In the genomic region with DNA sequence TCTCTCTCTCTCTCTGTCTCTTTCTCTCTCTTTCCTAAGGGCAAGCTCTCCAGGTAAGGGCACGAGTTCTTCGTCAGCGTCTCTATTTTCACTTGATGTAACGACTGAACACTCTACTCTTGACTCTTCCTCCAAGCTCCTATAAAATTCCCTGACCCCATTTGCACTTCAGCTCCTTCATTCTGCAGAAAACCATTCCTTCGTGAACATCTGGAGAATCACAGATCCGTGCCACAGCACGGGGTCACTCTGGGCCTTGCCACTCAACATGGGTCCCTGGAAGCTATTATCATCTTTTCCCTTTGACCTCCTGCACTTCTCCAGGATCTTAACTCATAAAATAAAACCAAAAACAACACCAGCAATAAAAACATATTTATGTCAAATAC, we compare ENCODE assay signal across 10 cellular contexts.
DNase-seq lines count a peak whose midpoint lies in the region; TF ChIP-seq lines count a peak whose summit lies in the region.
"Had no signal": no experiment of that assay in that cellular context is flagged by ENCODE, and none has a peak within 500 bp of the region (broad histone marks: within the 10 kb centered on the region; RNA-seq: fewer than 3 reads in every experiment).

No MANE protein-coding gene starts in this region.

- H3K4me3 ChIP-seq in ACC112 (ENCODE audit: low read depth, low read length) (peak overlapping the region; percentile 62), MM.1S (ENCODE audit: low read length) (0 out of 2 replicates have a peak overlapping the region, but pooled peaks have one; percentile 61), endodermal cell (ENCODE audit: low read length) (no peak overlapping the region), ovary (no peak overlapping the region)

- H3K27ac ChIP-seq in ACC112 (ENCODE audit: low read depth, low read length) (peak overlapping the region; percentile 71), MM.1S (ENCODE audit: low read length) (peak overlapping the region; percentile 90), endodermal cell (ENCODE audit: low read depth, low read length) (peak overlapping the region; percentile 0), ovary (peak overlapping the region in 1 of 2 donors; percentile 52)

- H3K27me3 Mint-ChIP-seq in endodermal cell (ENCODE audit: insufficient read depth) (peaks cover 6% of the 10 kb centered on the region), neural crest cell (ENCODE audit: low read depth) (no peaks in the 10 kb centered on the region)

- peak overlapping the region; percentile 77 for H3K4me2 ChIP-seq in MM.1S (ENCODE audit: low read depth, low read length)

- H3K27ac Mint-ChIP-seq in endodermal cell = no peak overlapping the region
- peak overlapping the region; percentile 24 for H3K27ac Mint-ChIP-seq in neural crest cell (ENCODE audit: unreplicated experiment)

- TF ChIP-seq CTCF in MM.1S (IDR thresholded peaks at IDR 0.05; ENCODE audit: low read length) = no peak
- TF ChIP-seq CTCF in endodermal cell (conservative IDR thresholded peaks at IDR 0.05) = no peak
- TF ChIP-seq CTCF in neural crest cell (conservative IDR thresholded peaks at IDR 0.05) = no peak
- no peak for TF ChIP-seq CTCF in ovary (IDR thresholded peaks at IDR 0.05)

- intact Hi-C loops in ovary (cut with DNase I) = loop anchor here in 2 of 4 donors (2.0 to 10.0 kb wide), 4 partner anchors 208 to 688 kb away; a partner anchor contains a TSS

- no peaks in the 10 kb centered on the region for H4K20me1 ChIP-seq in MM.1S (ENCODE audit: insufficient read depth, low read length)

- no peaks in the 10 kb centered on the region for H3K36me3 ChIP-seq in ACC112 (ENCODE audit: insufficient read depth, low read length)
- H3K36me3 ChIP-seq in MM.1S (replicated peaks; ENCODE audit: insufficient read depth, low read length) = no peaks in the 10 kb centered on the region
- no peaks in the 10 kb centered on the region for H3K36me3 ChIP-seq in endodermal cell (ENCODE audit: control insufficient read depth, insufficient read depth, low read length)
- no peaks in the 10 kb centered on the region for H3K36me3 ChIP-seq in ovary

- TF ChIP-seq EP300 in ovary (IDR thresholded peaks at IDR 0.05) = no peak

- WGBS in endodermal cell (ENCODE audit: insufficient coverage in 1 of 2, insufficient read length in 1 of 2), 2 experiments = 90 to 98% methylated on average over 7 of the region's 7 CpGs
- WGBS in ovary, 3 donors = 37 to 41% (median 39%) methylated on average over 7 of the region's 7 CpGs

- peaks cover 18% of the 10 kb centered on the region for H3K4me1 Mint-ChIP-seq in endodermal cell
- H3K4me1 Mint-ChIP-seq in neural crest cell = peaks cover 42% of the 10 kb centered on the region

- H3K9me3 Mint-ChIP-seq in endodermal cell (no peaks in the 10 kb centered on the region), neural crest cell (peaks cover 6% of the 10 kb centered on the region)

- H3K4me1 ChIP-seq in ACC112 (ENCODE audit: control insufficient read depth, insufficient read depth, low read length, unreplicated experiment) (peaks cover 43% of the 10 kb centered on the region), MM.1S (ENCODE audit: low read length) (peaks cover 37% of the 10 kb centered on the region), endodermal cell (ENCODE audit: control insufficient read depth, insufficient read depth, low read length) (peaks cover 5% of the 10 kb centered on the region), ovary (ENCODE audit: insufficient read depth) (peaks cover 8% of the 10 kb centered on the region)

- H3K4me3 Mint-ChIP-seq in endodermal cell = no peak overlapping the region
- peak overlapping the region; percentile 32 for H3K4me3 Mint-ChIP-seq in neural crest cell

- H3K27me3 ChIP-seq in ACC112 (ENCODE audit: insufficient read depth, low read length) = no peaks in the 10 kb centered on the region
- H3K27me3 ChIP-seq in MM.1S (replicated peaks; ENCODE audit: insufficient read depth, low read length) = no peaks in the 10 kb centered on the region
- H3K27me3 ChIP-seq in endodermal cell (ENCODE audit: control insufficient read depth, insufficient read depth, low read length, poor library complexity, severe bottlenecking) = no peaks in the 10 kb centered on the region
- no peaks in the 10 kb centered on the region for H3K27me3 ChIP-seq in ovary

- H3K9me3 ChIP-seq in MM.1S (replicated peaks; ENCODE audit: insufficient read depth, low read length) (no peaks in the 10 kb centered on the region), endodermal cell (ENCODE audit: control insufficient read depth, low read length) (no peaks in the 10 kb centered on the region), ovary (no peaks in the 10 kb centered on the region)

- peak overlapping the region; percentile 61 for H3K9ac ChIP-seq in MM.1S (ENCODE audit: low read length)
- no peak overlapping the region for H3K9ac ChIP-seq in endodermal cell (ENCODE audit: extremely low read depth, low read length, poor library complexity, severe bottlenecking)

- TF ChIP-seq POLR2A in ovary (IDR thresholded peaks at IDR 0.05) = no peak

- no peaks in the 10 kb centered on the region for H3K9me2 ChIP-seq in MM.1S (replicated peaks; ENCODE audit: insufficient read depth, low read length)

- H2AFZ ChIP-seq in ACC112 (ENCODE audit: low read length, unreplicated experiment) (peak overlapping the region; percentile 25), MM.1S (ENCODE audit: low read length) (peak overlapping the region; percentile 79)

- no peaks in the 10 kb centered on the region for H3K36me3 Mint-ChIP-seq in endodermal cell (ENCODE audit: low read depth)
- no peaks in the 10 kb centered on the region for H3K36me3 Mint-ChIP-seq in neural crest cell (ENCODE audit: low read depth)

- H3K79me2 ChIP-seq in ACC112 (ENCODE audit: control insufficient read depth, insufficient read depth, low read length, unreplicated experiment) (no peaks in the 10 kb centered on the region), MM.1S (ENCODE audit: low read length) (no peaks in the 10 kb centered on the region)

- H3F3A ChIP-seq in MM.1S (ENCODE audit: insufficient read depth, low read length) = peaks cover 27% of the 10 kb centered on the region

- DNase-seq in MM.1S = no peak
- DNase-seq in endodermal cell = no peak
- no peak for DNase-seq in neural crest cell (ENCODE audit: low read depth, low spot score)
- no peak for DNase-seq in HuH-7.5 (ENCODE audit: low spot score)
- DNase-seq in hypothalamus (lab: John Stamatoyannopoulos, UW) = no peak
- no peak for DNase-seq in ovary
- DNase-seq in KBM-7 = no peak
- DNase-seq: activated CD4-positive, alpha-beta T cell treated with anti-CD3 and anti-CD28 coated beads for 48 hours; NK-92 treated with Interleukin-12 subunit alpha and Interleukin-12 subunit beta, amount 100 ng/mL, for 24 hours had no signal

- in situ Hi-C loops in KBM-7 (cut with MboI; ENCODE audit: low pct_unique_long_range_greater_than_20kb, low sequenced_read_pairs) = no loop called here

Comparison
In these comparisons a context has a peak if more than half of its experiments do, and no peak if none do; other contexts are left out.
1. H3K4me3 ChIP-seq: peak in ACC112 (single experiment) and MM.1S (single experiment); none in endodermal cell (single experiment) and ovary (single experiment).